Comparison of ENCODE assay signal across 10 cellular contexts in genomic region chr17:49523706-49524472, GRCh38. TPM values are rescaled to one million over a fixed set of nuclear protein-coding genes. Genes with fewer than 3 reads are reported as not detected.
A peak's percentile ranks its signal among the peaks of the same experiment; 100 is the strongest.
DNase-seq lines count a peak whose midpoint lies in the region; ATAC-seq, FAIRE-seq and TF ChIP-seq lines count a peak whose summit lies in the region.
"Had no signal": no experiment of that assay in that cellular context is flagged by ENCODE, and none has a peak within 500 bp of the region (broad histone marks: within the 10 kb centered on the region; RNA-seq: fewer than 3 reads in every experiment).

No MANE protein-coding gene starts in this region.

- no peaks in the 10 kb centered on the region; the same call in 2 of the 3 replicates for H3K9me3 Mint-ChIP-seq in GM23338
- H3K9me3 Mint-ChIP-seq in activated naive CD8-positive, alpha-beta T cell treated with anti-CD3 and anti-CD28 coated beads, Interleukin-2, amount 10 ng/mL, durations not matched to agents 7 days and 5 days = no peaks in the 10 kb centered on the region

- H3K9me3 ChIP-seq in pancreas = no peaks in the 10 kb centered on the region
- H3K9me3 ChIP-seq: heart left ventricle, thoracic aorta had no signal

- H4K20me1 ChIP-seq in GM23338 (replicated peaks; ENCODE audit: insufficient read depth) = no peaks in the 10 kb centered on the region

- peaks cover 11% of the 10 kb centered on the region for H3K27me3 Mint-ChIP-seq in GM23338 (ENCODE audit: insufficient read depth, low read depth, poor library complexity)
- peaks cover 5% of the 10 kb centered on the region for H3K27me3 Mint-ChIP-seq in activated naive CD8-positive, alpha-beta T cell treated with anti-CD3 and anti-CD28 coated beads, Interleukin-2, amount 10 ng/mL, durations not matched to agents 7 days and 5 days

- DNase-seq in GM23338 (ENCODE audit: low spot score) (no peak), NCI-H69 (lab: John Stamatoyannopoulos, UW) (peak; percentile 58), pancreas (peak in 2 of 6 donors; percentile 51 to 52), 8988T (no peak), ecto neural progenitor cell (ENCODE audit: low spot score) (no peak), KBM-7 (no peak), Kasumi-1 (lab: John Stamatoyannopoulos, UW) (no peak)
- no peak for DNase-seq in activated naive CD8-positive, alpha-beta T cell treated with anti-CD3 and anti-CD28 coated beads, Interleukin-2, amount 10 ng/mL, durations not matched to agents 7 days and 5 days
- DNase-seq: heart left ventricle had no signal

- in situ Hi-C loops in KBM-7 (cut with MboI; ENCODE audit: low pct_unique_long_range_greater_than_20kb, low sequenced_read_pairs) = no loop called here

- H3K4me3 ChIP-seq in GM23338 = no peak overlapping the region
- H3K4me3 ChIP-seq in pancreas = no peak overlapping the region
- H3K4me3 ChIP-seq: heart left ventricle, thoracic aorta had no signal

- no peaks in the 10 kb centered on the region for H3K79me2 ChIP-seq in GM23338 (replicated peaks; ENCODE audit: insufficient read depth)

- H3K36me3 ChIP-seq in GM23338 (ENCODE audit: insufficient read depth) (no peaks in the 10 kb centered on the region), pancreas (no peaks in the 10 kb centered on the region)
- H3K36me3 ChIP-seq: heart left ventricle, thoracic aorta had no signal

- H2AFZ ChIP-seq in GM23338 = no peak overlapping the region

- H3K4me2 ChIP-seq in GM23338 = no peak overlapping the region

- no peaks in the 10 kb centered on the region for H3K9me2 ChIP-seq in GM23338 (ENCODE audit: insufficient read depth)

- H3K27ac Mint-ChIP-seq in GM23338 = peak overlapping the region; percentile 60; the same call in 1 of the 2 replicates
- no peak overlapping the region for H3K27ac Mint-ChIP-seq in activated naive CD8-positive, alpha-beta T cell treated with anti-CD3 and anti-CD28 coated beads, Interleukin-2, amount 10 ng/mL, durations not matched to agents 7 days and 5 days

- TF ChIP-seq CTCF in GM23338 (conservative IDR thresholded peaks at IDR 0.05; ENCODE audit: low read depth in 2 of 2) = no peak
- no peak for TF ChIP-seq CTCF in pancreas (IDR thresholded peaks at IDR 0.05)

- H3K4me1 Mint-ChIP-seq in GM23338 = peaks cover 7% of the 10 kb centered on the region
- peaks cover 3% of the 10 kb centered on the region for H3K4me1 Mint-ChIP-seq in activated naive CD8-positive, alpha-beta T cell treated with anti-CD3 and anti-CD28 coated beads, Interleukin-2, amount 10 ng/mL, durations not matched to agents 7 days and 5 days

- H3K27me3 ChIP-seq in GM23338 (ENCODE audit: insufficient read depth) (no peaks in the 10 kb centered on the region), pancreas (no peaks in the 10 kb centered on the region)

- H3K4me3 Mint-ChIP-seq in GM23338 = no peak overlapping the region
- H3K4me3 Mint-ChIP-seq in activated naive CD8-positive, alpha-beta T cell treated with anti-CD3 and anti-CD28 coated beads, Interleukin-2, amount 10 ng/mL, durations not matched to agents 7 days and 5 days = no peak overlapping the region

- 75% methylated on average over 11 of the region's 11 CpGs for WGBS in pancreas, 2 donors

- no peak for FAIRE-seq in pancreas (lab: Jason Lieb, UNC)

- H3K27ac ChIP-seq in GM23338 (ENCODE audit: low read depth) = no peak overlapping the region
- no peak overlapping the region for H3K27ac ChIP-seq in pancreas
- H3K27ac ChIP-seq: heart left ventricle, thoracic aorta had no signal

- POLR2A ChIA-PET in activated naive CD8-positive, alpha-beta T cell treated with anti-CD3 and anti-CD28 coated beads, Interleukin-2, amount 10 ng/mL, durations not matched to agents 7 days and 5 days (lab: Charles Lee) = no interaction called here

- intact Hi-C loops in pancreas (cut with DNase I) = no loop called here

- H3F3A ChIP-seq in GM23338 (replicated peaks; ENCODE audit: low read depth) = no peaks in the 10 kb centered on the region

- ATAC-seq in GM23338 (no peak), pancreas (peak in 3 of 4 donors; percentile 58 to 66 (median 60))
- peak; percentile 77 for ATAC-seq in activated naive CD8-positive, alpha-beta T cell treated with anti-CD3 and anti-CD28 coated beads, Interleukin-2, amount 10 ng/mL, durations not matched to agents 7 days and 5 days (ENCODE audit: low read depth)
- ATAC-seq: heart left ventricle had no signal

- H3K36me3 Mint-ChIP-seq in GM23338 (ENCODE audit: low read depth) = no peaks in the 10 kb centered on the region
- H3K36me3 Mint-ChIP-seq in activated naive CD8-positive, alpha-beta T cell treated with anti-CD3 and anti-CD28 coated beads, Interleukin-2, amount 10 ng/mL, durations not matched to agents 7 days and 5 days = no peaks in the 10 kb centered on the region

- H3K4me1 ChIP-seq in GM23338 (ENCODE audit: insufficient read depth) (no peaks in the 10 kb centered on the region), pancreas (no peaks in the 10 kb centered on the region)

TF ChIP-seq in GM23338, 12 proteins besides CTCF, POLR2A, EP300 and RAD21 (continues in another document):
- TF ChIP-seq ETS1 (IDR thresholded peaks at IDR 0.05) (no peak), ZNF331 (CRISPR knock-in tag; IDR thresholded peaks at IDR 0.05; ENCODE audit: low read depth) (no peak), POLR2AphosphoS5 (IDR thresholded peaks at IDR 0.05; ENCODE audit: low read depth) (no peak)

RNA-seq across cellular contexts. Expression of gene NGFR, which starts 28.8 kb away (rescaled TPM):
- 6.8 and 6.9 TPM in 2 replicates for total RNA-seq in GM23338 (2014; rRNA removed; shearing (Covaris generic))
- polyA plus RNA-seq in GM23338 (2016; fragmentation: Nextera tagmentation; extraction: Ambion mirVana) (2.3 and 2.8 TPM in 2 replicates), pancreas (1 to 10 TPM; 2.7 to 6.6 TPM)
- under 1 TPM in 1 of 2 experiments, not detected in 1; 0.50 TPM for total RNA-seq in activated naive CD8-positive, alpha-beta T cell treated with anti-CD3 and anti-CD28 coated beads, Interleukin-2, amount 10 ng/mL, durations not matched to agents 7 days and 5 days
- 10 to 100 TPM in 1 of 6 donors, 1 to 10 TPM in 5; 1.1 to 19.0 (median 4.7) TPM for total RNA-seq in pancreas

RNA-seq across cellular contexts. Expression of gene NXPH3, which starts 51.8 kb away (rescaled TPM):
- total RNA-seq in GM23338 (2014; rRNA removed; shearing (Covaris generic)) = 2.7 and 4.7 TPM in 2 replicates
- polyA plus RNA-seq in GM23338 (2016; fragmentation: Nextera tagmentation; extraction: Ambion mirVana) = 0.23 and 0.30 TPM in 2 replicates
- under 1 TPM in 1 of 2 experiments, not detected in 1; 0.14 TPM for total RNA-seq in activated naive CD8-positive, alpha-beta T cell treated with anti-CD3 and anti-CD28 coated beads, Interleukin-2, amount 10 ng/mL, durations not matched to agents 7 days and 5 days
- total RNA-seq in pancreas = under 1 TPM; 0.19 to 0.62 (median 0.23) TPM
- polyA plus RNA-seq in pancreas = 1 to 10 TPM in 1 of 2 donors, under 1 TPM in 1; 0.42 to 1.1 TPM
